In genomic region chrY:10037856-10038255, GRCh38 we compare ENCODE assay signal across 31 cellular contexts.
"Had no signal": no experiment of that assay in that cellular context is flagged by ENCODE, and none has a peak within 500 bp of the region (broad histone marks: within the 10 kb centered on the region; RNA-seq: fewer than 3 reads in every experiment).

No MANE protein-coding gene starts in this region.

- H3K4me3 ChIP-seq: adrenal gland, ascending aorta, breast epithelium, cardiac muscle cell, colonic mucosa, esophagus squamous epithelium, gastroesophageal sphincter, heart right ventricle had no signal

- H3K9me3 ChIP-seq: adrenal gland, ascending aorta, breast epithelium, colonic mucosa, esophagus squamous epithelium, gastroesophageal sphincter, heart right ventricle had no signal

- H3K4me1 ChIP-seq: adrenal gland, ascending aorta, breast epithelium, colonic mucosa, esophagus squamous epithelium, gastroesophageal sphincter, heart right ventricle had no signal

- H3K36me3 ChIP-seq: adrenal gland, ascending aorta, breast epithelium, cardiac muscle cell, colonic mucosa, esophagus squamous epithelium, gastroesophageal sphincter, heart right ventricle had no signal

- FAIRE-seq: endometrium, endothelial cell of umbilical vein had no signal

- DNase-seq: activated CD4-positive, alpha-beta memory T cell treated with anti-CD3 and anti-CD28 coated beads for 36 hours; activated CD4-positive, alpha-beta T cell treated with anti-CD3 and anti-CD28 coated beads for 36 hours; activated CD4-positive, alpha-beta T cell treated with anti-CD3 and anti-CD28 coated beads, Interleukin-2, amount 10 ng/mL, durations not matched to agents 24 days and 14 days; activated CD4-positive, CD25-positive, alpha-beta regulatory T cell; activated CD4-positive, CD25-positive, alpha-beta regulatory T cell treated with anti-CD3 and anti-CD28 coated beads, Interleukin-2, amount 50 U/mL, for 72 hours; activated CD8-positive, alpha-beta memory T cell treated with anti-CD3 and anti-CD28 coated beads, Interleukin-2, amount 10 ng/mL, durations not matched to agents 7 days and 5 days; activated CD8-positive, alpha-beta memory T cell treated with anti-CD3 and anti-CD28 coated beads, Interleukin-2, amount 50 U/mL, for 4 hours; activated CD8-positive, alpha-beta T cell treated with anti-CD3 and anti-CD28 coated beads, Interleukin-2, amount 10 ng/mL, durations not matched to agents 7 days and 5 days; activated effector memory CD4-positive, alpha-beta T cell treated with anti-CD3 and anti-CD28 coated beads, Interleukin-2, amount 50 U/mL, for 16 hours; activated naive CD4-positive, alpha-beta T cell treated with anti-CD3 and anti-CD28 coated beads for 36 hours; activated naive CD8-positive, alpha-beta T cell treated with anti-CD3 and anti-CD28 coated beads for 36 hours; activated naive CD8-positive, alpha-beta T cell treated with anti-CD3 and anti-CD28 coated beads, Interleukin-2, amount 50 U/mL, for 24 hours; activated T-cell treated with anti-CD3 and anti-CD28 coated beads, Interleukin-2, amount 50 U/mL, for 1 hour; activated T-cell treated with anti-CD3 and anti-CD28 coated beads, Interleukin-2, amount 50 U/mL, for 48 hours; adrenal gland; amygdala; central memory CD4-positive, alpha-beta T cell; cerebellar nuclear complex; colonic mucosa; effector CD8-positive, alpha-beta T cell; esophagus squamous epithelium; foreskin melanocyte; heart right ventricle; T-helper 2 cell had no signal

- H3K27ac ChIP-seq: adrenal gland, ascending aorta, breast epithelium, cardiac muscle cell, colonic mucosa, epithelial cell of prostate, esophagus squamous epithelium, gastroesophageal sphincter, heart right ventricle had no signal

- H3K27me3 ChIP-seq: adrenal gland, ascending aorta, breast epithelium, cardiac muscle cell, colonic mucosa, esophagus squamous epithelium, gastroesophageal sphincter, heart right ventricle had no signal

- ATAC-seq: activated CD4-positive, alpha-beta T cell treated with anti-CD3 and anti-CD28 coated beads for 36 hours; activated CD8-positive, alpha-beta memory T cell treated with anti-CD3 and anti-CD28 coated beads, Interleukin-2, amount 10 ng/mL, durations not matched to agents 7 days and 5 days; activated CD8-positive, alpha-beta T cell treated with anti-CD3 and anti-CD28 coated beads, Interleukin-2, amount 10 ng/mL, durations not matched to agents 7 days and 5 days; activated naive CD8-positive, alpha-beta T cell treated with anti-CD3 and anti-CD28 coated beads, Interleukin-2, amount 50 U/mL, for 24 hours; gastroesophageal sphincter; heart right ventricle had no signal
